In the genomic region with DNA sequence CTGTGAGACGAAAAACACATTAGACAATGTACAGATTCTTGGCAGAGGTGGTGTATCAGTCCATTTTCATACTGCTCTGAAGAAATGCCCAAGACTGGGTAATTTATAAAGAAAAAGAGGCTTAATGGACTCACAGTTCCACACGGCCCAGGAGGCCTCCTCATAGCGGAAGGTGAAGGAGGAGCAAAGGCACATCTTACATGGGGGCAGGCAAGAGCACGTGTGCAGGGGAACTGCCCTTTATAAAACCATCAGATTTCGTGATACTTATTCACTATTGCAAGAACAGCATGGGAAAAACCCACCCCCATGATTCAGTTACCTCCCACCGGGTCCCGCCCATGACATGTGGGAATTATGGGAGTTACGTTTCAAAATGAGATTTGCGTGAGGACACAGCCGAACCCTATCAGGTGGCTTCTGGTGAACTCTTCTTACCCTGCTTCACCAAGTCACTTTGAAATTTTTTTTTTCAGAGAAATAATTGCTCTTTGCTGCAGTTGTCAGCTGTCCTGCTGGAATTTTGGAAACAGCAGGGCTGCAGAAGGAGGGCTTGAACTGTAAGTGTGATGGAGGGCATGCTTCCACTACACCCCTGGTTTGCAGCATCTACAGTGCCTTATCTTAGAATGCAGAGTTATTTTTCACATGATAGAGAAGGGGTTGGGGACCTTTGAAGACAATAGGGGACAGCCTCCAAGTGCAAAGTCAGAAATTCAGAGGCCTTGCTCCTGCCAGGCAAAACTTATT, we compare ENCODE assay signal across 1 cellular context.
TF ChIP-seq lines count a peak whose summit lies in the region.

No MANE protein-coding gene starts in this region.

TF ChIP-seq in K562, 482 proteins besides CTCF, POLR2A, EP300 and RAD21 (continued from another document):
- TF ChIP-seq MGA (IDR thresholded peaks at IDR 0.05) = peak; percentile 32
- TF ChIP-seq SMC3 (conservative IDR thresholded peaks at IDR 0.05; ENCODE audit: insufficient read depth, low read depth, low read length) = no peak
